In the genomic region with DNA sequence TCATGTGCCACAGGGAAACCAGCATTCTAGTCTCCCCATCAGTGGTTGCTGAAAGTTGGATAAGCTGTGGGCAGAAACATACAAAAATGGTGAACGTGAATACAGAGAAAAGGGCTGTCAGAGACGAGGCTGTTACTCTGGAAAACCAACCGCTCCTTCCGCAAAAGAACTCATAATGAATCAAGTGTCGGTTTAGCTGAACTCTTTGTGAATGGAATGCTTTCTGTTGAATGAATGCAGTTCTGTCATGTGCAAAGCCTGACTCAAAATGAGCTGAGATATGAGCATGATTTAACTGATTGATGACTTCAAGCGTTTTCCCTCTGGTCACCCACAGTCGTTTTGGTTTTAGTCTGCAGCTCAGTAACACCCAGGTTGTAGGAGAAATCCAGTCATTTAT, we compare ENCODE assay signal across 12 cellular contexts.
A peak's percentile ranks its signal among the peaks of the same experiment; 100 is the strongest.
DNase-seq lines count a peak whose midpoint lies in the region; ATAC-seq and TF ChIP-seq lines count a peak whose summit lies in the region.
"Had no signal": no experiment of that assay in that cellular context is flagged by ENCODE, and none has a peak within 500 bp of the region (broad histone marks: within the 10 kb centered on the region; RNA-seq: fewer than 3 reads in every experiment).

No MANE protein-coding gene starts in this region.

- no peak for TF ChIP-seq CTCF in GM10248 (IDR thresholded peaks at IDR 0.05; ENCODE audit: control extremely low read depth, extremely low read depth, low read depth, missing control alignments)
- no peak for TF ChIP-seq CTCF in KMS-11 (conservative IDR thresholded peaks at IDR 0.05; ENCODE audit: low read depth, low read length)
- no peak for TF ChIP-seq CTCF in sigmoid colon (IDR thresholded peaks at IDR 0.05)

- CTCF ChIA-PET in GM10248 (lab: Yijun Ruan, JAX), result interaction anchor here (0.7 to 2.3 kb wide), 24 partner anchors 8 to 542 kb away, joined by 3 to 15 read pairs (median 4); no protein-coding TSS in a partner anchor

- POLR2A ChIA-PET in GM10248 (lab: Yijun Ruan, JAX), result interaction anchor here (0.6 to 1.1 kb wide), 6 partner anchors 10 to 343 kb away, joined by 3 to 7 read pairs (median 4); no protein-coding TSS in a partner anchor

- no peak overlapping the region for H3K4me3 ChIP-seq in KMS-11 (IDR thresholded peaks at IDR 0.05; ENCODE audit: insufficient read depth, low read depth, low read length)
- H3K4me3 ChIP-seq in effector memory CD4-positive, alpha-beta T cell (ENCODE audit: insufficient read depth, low read depth, low read length, poor library complexity, severe bottlenecking), result no peak overlapping the region
- H3K4me3 ChIP-seq in sigmoid colon, result no peak overlapping the region

- peak overlapping the region; percentile 49; the same call in 1 of the 2 replicates for H3K4me2 ChIP-seq in KMS-11

- H2AFZ ChIP-seq in KMS-11 (ENCODE audit: low read depth), result no peak overlapping the region

- no peaks in the 10 kb centered on the region for H3K27me3 ChIP-seq in KMS-11 (ENCODE audit: insufficient read depth, low read depth)
- H3K27me3 ChIP-seq in effector memory CD4-positive, alpha-beta T cell (replicated peaks; ENCODE audit: control insufficient read depth, insufficient read depth, low read length, poor library complexity, severe bottlenecking), result no peaks in the 10 kb centered on the region
- H3K27me3 ChIP-seq in sigmoid colon, result no peaks in the 10 kb centered on the region

- DNase-seq in GM10248 (ENCODE audit: extremely low spot score), result peak; percentile 31
- no peak for DNase-seq in effector memory CD4-positive, alpha-beta T cell
- DNase-seq in sigmoid colon, result no peak
- no peak for DNase-seq in cerebellar nuclear complex (lab: John Stamatoyannopoulos, UW)
- DNase-seq in occipital lobe (lab: John Stamatoyannopoulos, UW), result no peak
- DNase-seq: activated effector memory CD4-positive, alpha-beta T cell treated with anti-CD3 and anti-CD28 coated beads, Interleukin-2, amount 50 U/mL, for 16 hours; Caco-2; NCI-H1048; T-helper 9 cell had no signal

- H3K9me3 ChIP-seq in effector memory CD4-positive, alpha-beta T cell (ENCODE audit: control insufficient read depth, low read length), result no peaks in the 10 kb centered on the region
- H3K9me3 ChIP-seq in sigmoid colon, result no peaks in the 10 kb centered on the region
- H3K9me3 ChIP-seq: Caco-2 had no signal

- H3K79me2 ChIP-seq in KMS-11 (ENCODE audit: insufficient read depth, low read depth), result no peaks in the 10 kb centered on the region

- intact Hi-C loops in sigmoid colon (cut with DNase I), result loop anchor here (5.0 kb wide), 1 partner anchor 117 kb away; no protein-coding TSS in a partner anchor

- no peak overlapping the region for H3K27ac ChIP-seq in KMS-11
- peak overlapping the region; percentile 97 for H3K27ac ChIP-seq in effector memory CD4-positive, alpha-beta T cell (ENCODE audit: insufficient read depth, low read length, poor library complexity, severe bottlenecking)
- no peak overlapping the region for H3K27ac ChIP-seq in sigmoid colon

- ATAC-seq in GM18870 (IDR thresholded peaks at IDR 0.05; ENCODE audit: unreplicated experiment) (peak; percentile 38), GM19455 (IDR thresholded peaks at IDR 0.05; ENCODE audit: unreplicated experiment) (no peak)

- TF ChIP-seq POLR2A in sigmoid colon (IDR thresholded peaks at IDR 0.05), result no peak

- H4K20me1 ChIP-seq in KMS-11 (ENCODE audit: insufficient read depth), result no peaks in the 10 kb centered on the region

- H3K4me1 ChIP-seq in KMS-11 (ENCODE audit: low read depth, poor library complexity, severe bottlenecking) (peaks cover 40% of the 10 kb centered on the region), sigmoid colon (peaks cover 0 to 9% (median 6%) of the 10 kb centered on the region in 4 donors)
- H3K4me1 ChIP-seq in effector memory CD4-positive, alpha-beta T cell (ENCODE audit: control insufficient read depth, insufficient read depth, low read length, poor library complexity, severe bottlenecking), result peaks cover 58% of the 10 kb centered on the region
- H3K4me1 ChIP-seq: Caco-2 had no signal

- H3K9ac ChIP-seq in KMS-11, result no peak overlapping the region

- WGBS in sigmoid colon, 2 donors, result 76 to 78% methylated on average over 7 of the region's 7 CpGs

- H3K36me3 ChIP-seq in KMS-11 (ENCODE audit: insufficient read depth), result no peaks in the 10 kb centered on the region
- H3K36me3 ChIP-seq in effector memory CD4-positive, alpha-beta T cell (ENCODE audit: control insufficient read depth, insufficient read depth, low read length), result no peaks in the 10 kb centered on the region
- no peaks in the 10 kb centered on the region for H3K36me3 ChIP-seq in sigmoid colon

- TF ChIP-seq EP300 in sigmoid colon (IDR thresholded peaks at IDR 0.05), result no peak
